ENCODE assay signal across 8 cellular contexts in genomic region chr7:35185908-35186731, GRCh38.
A peak's percentile ranks its signal among the peaks of the same experiment; 100 is the strongest.
DNase-seq lines count a peak whose midpoint lies in the region; FAIRE-seq and TF ChIP-seq lines count a peak whose summit lies in the region.

No MANE protein-coding gene starts in this region.

- no peak overlapping the region for H3K27ac Mint-ChIP-seq in neural crest cell (ENCODE audit: unreplicated experiment)

- WGBS in small intestine, 3 donors, result 2 to 14% (median 4%) methylated on average over 54 to 67 of the region's 67 CpGs

- H3K9me3 ChIP-seq in small intestine (ENCODE audit: control insufficient read depth, low read depth), result no peaks in the 10 kb centered on the region

- no peaks in the 10 kb centered on the region for H3K4me1 ChIP-seq in small intestine (ENCODE audit: control insufficient read depth in 2 of 2, insufficient read depth in 1 of 2, low read depth in 1 of 2, low read length in 1 of 2)

- H3K4me1 Mint-ChIP-seq in neural crest cell, result peaks cover 14% of the 10 kb centered on the region

- DNase-seq in DMS 273 treated with DMSO at 0.1 percent for 48 hours (lab: John Stamatoyannopoulos, UW), result peak; percentile 73
- DNase-seq in NCI-H1092 treated with DMSO at 0.1 percent for 48 hours (lab: John Stamatoyannopoulos, UW), result peak; percentile 83
- DNase-seq in fibroblast of the aortic adventitia (ENCODE audit: low read depth), result peak; percentile 40
- DNase-seq in neural crest cell (ENCODE audit: low read depth, low spot score), result peak; percentile 48
- no peak for DNase-seq in foreskin melanocyte
- DNase-seq in NK-92 treated with Interleukin-12 subunit alpha and Interleukin-12 subunit beta, amount 100 ng/mL, for 24 hours (lab: John Stamatoyannopoulos, UW), result no peak
- DNase-seq in small intestine, result no peak

- peak overlapping the region; percentile 76 for H3K4me3 Mint-ChIP-seq in neural crest cell

- H3K4me3 ChIP-seq in WI38 (ENCODE audit: low read depth, low read length), result peak overlapping the region; percentile 10; the same call in 1 of the 2 replicates
- peak overlapping the region; percentile 64 for H3K4me3 ChIP-seq in fibroblast of the aortic adventitia (ENCODE audit: low read depth, low read length)
- peak overlapping the region in 1 of 2 donors; percentile 28 for H3K4me3 ChIP-seq in small intestine (ENCODE audit: low read depth in 1 of 2, low read length in 2 of 2)

- H3K27ac ChIP-seq in small intestine (ENCODE audit: low read depth in 1 of 2, low read length in 1 of 2), result no peak overlapping the region

- peaks cover 0 to 1% of the 10 kb centered on the region in 2 donors for H3K27me3 ChIP-seq in small intestine (ENCODE audit: control insufficient read depth in 2 of 2, insufficient read depth in 2 of 2, low read length in 2 of 2)

- H3K36me3 Mint-ChIP-seq in neural crest cell (ENCODE audit: low read depth), result no peaks in the 10 kb centered on the region

- H3K27me3 Mint-ChIP-seq in neural crest cell (ENCODE audit: low read depth), result peaks cover 57% of the 10 kb centered on the region

- H3K36me3 ChIP-seq in small intestine (ENCODE audit: control insufficient read depth in 2 of 2, insufficient read depth in 2 of 2, low read length in 2 of 2), result no peaks in the 10 kb centered on the region

- TF ChIP-seq CTCF in WI38 (IDR thresholded peaks at IDR 0.05; ENCODE audit: low read depth, low read length) (no peak), fibroblast of the aortic adventitia (IDR thresholded peaks at IDR 0.05; ENCODE audit: insufficient read depth, low read length) (peak; percentile 21), neural crest cell (conservative IDR thresholded peaks at IDR 0.05) (no peak)

- no peak for FAIRE-seq in small intestine (lab: Jason Lieb, UNC)

- H3K9me3 Mint-ChIP-seq in neural crest cell, result no peaks in the 10 kb centered on the region

Comparison
In these comparisons a context has a peak if more than half of its experiments do, and no peak if none do; other contexts are left out.
1. DNase-seq: peak in DMS 273 treated with DMSO at 0.1 percent for 48 hours (single experiment), NCI-H1092 treated with DMSO at 0.1 percent for 48 hours (single experiment), fibroblast of the aortic adventitia (single experiment) and neural crest cell (single experiment); none in foreskin melanocyte (single experiment), NK-92 treated with Interleukin-12 subunit alpha and Interleukin-12 subunit beta, amount 100 ng/mL, for 24 hours (single experiment) and small intestine (single experiment).